In genomic region chr16:106623-107324, GRCh38 we compare ENCODE assay signal across 8 cellular contexts. TPM values are rescaled to one million over a fixed set of nuclear protein-coding genes. Genes with fewer than 3 reads are reported as not detected.
A peak's percentile ranks its signal among the peaks of the same experiment; 100 is the strongest.
DNase-seq lines count a peak whose midpoint lies in the region; ATAC-seq and TF ChIP-seq lines count a peak whose summit lies in the region.

No MANE protein-coding gene starts in this region.

- peak; percentile 83 for TF ChIP-seq CTCF in OCI-LY3 (IDR thresholded peaks at IDR 0.05; ENCODE audit: low read depth, low read length)
- TF ChIP-seq CTCF in nephron (IDR thresholded peaks at IDR 0.05; ENCODE audit: unreplicated experiment in 3 of 3), result peak; percentile 73 to 79 (median 77)
- TF ChIP-seq CTCF in transverse colon (IDR thresholded peaks at IDR 0.05), result peak; percentile 73 to 83 (median 76)

- H3K4me3 Mint-ChIP-seq in IgD-negative memory B cell, result no peak overlapping the region
- no peak overlapping the region for H3K4me3 Mint-ChIP-seq in nephron

- H3K27me3 ChIP-seq in OCI-LY3 (ENCODE audit: low read depth, low read length) (no peaks in the 10 kb centered on the region), transverse colon (no peaks in the 10 kb centered on the region)

- no peak overlapping the region for H3K4me3 ChIP-seq in OCI-LY3 (ENCODE audit: low read length)
- no peak overlapping the region for H3K4me3 ChIP-seq in transverse colon

- no peaks in the 10 kb centered on the region for H3K79me2 ChIP-seq in OCI-LY3 (ENCODE audit: low read length)

- H3K27ac Mint-ChIP-seq in IgD-negative memory B cell, result peak overlapping the region in 2 of 3 donors; percentile 59 to 83
- H3K27ac Mint-ChIP-seq in nephron, result no peak overlapping the region

- intact Hi-C loops in transverse colon (cut with DNase I; ENCODE audit: low total_unique reads), result loop anchor here (5.0 kb wide), 1 partner anchor 76 kb away; the partner anchor contains the start of gene HBQ1

- H3K27me3 Mint-ChIP-seq in IgD-negative memory B cell (no peaks in the 10 kb centered on the region), nephron (ENCODE audit: low read depth) (no peaks in the 10 kb centered on the region)

- no peaks in the 10 kb centered on the region for H4K20me1 ChIP-seq in OCI-LY3 (ENCODE audit: insufficient read depth, low read length)

- ATAC-seq in GM18505 (IDR thresholded peaks at IDR 0.05; ENCODE audit: unreplicated experiment), result no peak

- DNase-seq in DMS 273 treated with DMSO at 0.1 percent for 48 hours (lab: John Stamatoyannopoulos, UW) (peak; percentile 69), fibroblast of gingiva (ENCODE audit: low read depth) (peak; percentile 76), transverse colon (peak; percentile 46)
- peak; percentile 40 for DNase-seq in activated T-cell treated with anti-CD3 and anti-CD28 coated beads, Interleukin-2, amount 50 U/mL, for 1 hour

- no peak overlapping the region for H3K4me2 ChIP-seq in OCI-LY3 (ENCODE audit: low read length)

- TF ChIP-seq EP300 in transverse colon (IDR thresholded peaks at IDR 0.05; ENCODE audit: low read depth), result no peak

- H3K36me3 ChIP-seq in OCI-LY3 (replicated peaks; ENCODE audit: low read depth, low read length) (peaks cover 29% of the 10 kb centered on the region), transverse colon (no peaks in the 10 kb centered on the region)

- H3K4me1 Mint-ChIP-seq in IgD-negative memory B cell (peaks cover 0 to 3% (median 0%) of the 10 kb centered on the region in 3 donors), nephron (peaks cover 11% of the 10 kb centered on the region)

- no peak overlapping the region for H2AFZ ChIP-seq in OCI-LY3 (ENCODE audit: low read depth, low read length)

- WGBS in transverse colon (ENCODE audit: low coverage in 1 of 2), 2 donors, result 11 to 27% methylated on average over 3 to 6 of the region's 6 CpGs

- no peak for TF ChIP-seq POLR2A in transverse colon (IDR thresholded peaks at IDR 0.05)
- TF ChIP-seq POLR2A in GM18505 (IDR thresholded peaks at IDR 0.05; ENCODE audit: borderline replicate concordance, extremely low read depth, insufficient read depth, insufficient read length), result no peak

- H3K9me3 Mint-ChIP-seq in IgD-negative memory B cell, result no peaks in the 10 kb centered on the region
- H3K9me3 Mint-ChIP-seq in nephron, result no peaks in the 10 kb centered on the region

- in situ Hi-C loops in transverse colon (cut with MboI; ENCODE audit: low pct_ligation_motif_present in 1 of 4, low pct_unique_long_range_greater_than_20kb in 1 of 4, low sequenced_read_pairs in 3 of 4), result loop anchor here in 1 of 4 donors (5.0 kb wide), 1 partner anchor 76 kb away; the partner anchor contains the start of gene HBQ1

- peaks cover 2% of the 10 kb centered on the region for H3K36me3 Mint-ChIP-seq in IgD-negative memory B cell
- H3K36me3 Mint-ChIP-seq in nephron (ENCODE audit: low read depth), result peaks cover 24% of the 10 kb centered on the region

- H3K4me1 ChIP-seq in OCI-LY3 (ENCODE audit: low read length), result no peaks in the 10 kb centered on the region
- peaks cover 0 to 2% (median 0%) of the 10 kb centered on the region in 4 donors for H3K4me1 ChIP-seq in transverse colon

- no peak overlapping the region for H3K9ac ChIP-seq in OCI-LY3 (ENCODE audit: low read length)

- H3K9me3 ChIP-seq in OCI-LY3 (ENCODE audit: insufficient read depth, low read length) (no peaks in the 10 kb centered on the region), transverse colon (no peaks in the 10 kb centered on the region)

- H3K27ac ChIP-seq in OCI-LY3 (ENCODE audit: low read length) (no peak overlapping the region), transverse colon (no peak overlapping the region)

RNA-seq across cellular contexts. Expression of gene MPG, which starts 28.7 kb away (rescaled TPM):
- 87.6 TPM for polyA plus RNA-seq in IgD-negative memory B cell
- total RNA-seq in transverse colon, result 10 to 100 TPM; 22.3 to 63.2 (median 51.2) TPM

RNA-seq across cellular contexts. Expression of gene NPRL3, which starts 31.7 kb away (rescaled TPM):
- 15.2 TPM for polyA plus RNA-seq in IgD-negative memory B cell
- total RNA-seq in transverse colon, result 10 to 100 TPM; 12.8 to 99.5 (median 22.6) TPM

RNA-seq across cellular contexts. Expression of gene RHBDF1, which starts 34.3 kb away (rescaled TPM):
- polyA plus RNA-seq in IgD-negative memory B cell, result not detected
- total RNA-seq in transverse colon, result 100 to 1,000 TPM in 1 of 4 donors, 10 to 100 TPM in 3; 11.9 to 179 (median 33.8) TPM

RNA-seq across cellular contexts. Expression of gene HBZ, which starts 45.7 kb away (rescaled TPM):
- not detected for polyA plus RNA-seq in IgD-negative memory B cell
- not detected for total RNA-seq in transverse colon

RNA-seq across cellular contexts. Expression of gene SNRNP25, which starts 53.1 kb away (rescaled TPM):
- 39.1 TPM for polyA plus RNA-seq in IgD-negative memory B cell
- total RNA-seq in transverse colon, result 10 to 100 TPM in 3 of 4 donors, 1 to 10 TPM in 1; 5.6 to 27.9 (median 20.2) TPM

Comparison
In these comparisons a context has a peak if more than half of its experiments do, and no peak if none do; other contexts are left out.
1. H3K27ac Mint-ChIP-seq: peak in IgD-negative memory B cell (2 of 3); none in nephron (0 of 3).
2. Peak in every context shown above with its lines, with median percentiles within 50 percentile points of each other: DNase-seq and CTCF ChIP-seq.